Comparison of ENCODE assay signal across 9 cellular contexts in genomic region chr11:1749020-1749758, GRCh38. TPM values are rescaled to one million over a fixed set of nuclear protein-coding genes. Genes with fewer than 3 reads are reported as not detected.
DNase-seq lines count a peak whose midpoint lies in the region; ATAC-seq, FAIRE-seq and TF ChIP-seq lines count a peak whose summit lies in the region.
"Had no signal": no experiment of that assay in that cellular context is flagged by ENCODE, and none has a peak within 500 bp of the region (broad histone marks: within the 10 kb centered on the region; RNA-seq: fewer than 3 reads in every experiment).

No MANE protein-coding gene starts in this region.

- H3K4me1 ChIP-seq in ascending aorta (peaks cover 18 to 34% of the 10 kb centered on the region in 2 donors), iPS-15b (ENCODE audit: control insufficient read depth, insufficient read depth, low read length) (no peaks in the 10 kb centered on the region)

- no peak for TF ChIP-seq CTCF in ascending aorta (IDR thresholded peaks at IDR 0.05)

- no peak for FAIRE-seq in H54 (lab: Jason Lieb, UNC)

- no peak; the same call in 1 of the 2 replicates for TF ChIP-seq POLR2A in H54 (IDR thresholded peaks at IDR 0.05; ENCODE audit: low read depth, low read length)

- peak; percentile 20 for ATAC-seq in stimulated activated naive CD8-positive, alpha-beta T cell treated with anti-CD3 and anti-CD28 coated beads, Interleukin-15, Interleukin-2, amounts not matched to agents 100 U/mL and 50 U/mL, for 24 hours
- ATAC-seq in HG02610 (IDR thresholded peaks at IDR 0.05; ENCODE audit: unreplicated experiment) (no peak), GM19023 (IDR thresholded peaks at IDR 0.05; ENCODE audit: unreplicated experiment) (no peak)

- H3K9ac ChIP-seq in iPS-15b (ENCODE audit: low read depth, low read length), result no peak overlapping the region

- H3K27me3 ChIP-seq in ascending aorta (no peaks in the 10 kb centered on the region), iPS-15b (ENCODE audit: control insufficient read depth, insufficient read depth, low read length) (peaks cover 30% of the 10 kb centered on the region)

- DNase-seq in H54 (ENCODE audit: insufficient read length, low spot score) (peak; percentile 77), ascending aorta (ENCODE audit: low spot score in 2 of 2) (peak in 1 of 2 donors; percentile 77), UCSD-AML1 (lab: John Stamatoyannopoulos, UW; ENCODE audit: unreplicated experiment) (no peak)
- DNase-seq in stimulated activated naive CD8-positive, alpha-beta T cell treated with anti-CD3 and anti-CD28 coated beads, Interleukin-15, Interleukin-2, amounts not matched to agents 100 U/mL and 50 U/mL, for 24 hours, result peak; percentile 22
- no peak for DNase-seq in stimulated activated CD4-positive, alpha-beta T cell treated with anti-CD3 and anti-CD28 coated beads, Interleukin-12 subunit alpha, Interleukin-12 subunit beta, amount 100 ng/mL, for 4 hours
- DNase-seq: GOT3 had no signal

- intact Hi-C loops in ascending aorta (cut with DNase I), result loop anchor here (1.0 to 2.0 kb wide), 3 partner anchors 14 to 78 kb away; partner anchors contain the start of gene CTSD

- H3K36me3 ChIP-seq in ascending aorta (peaks cover 17 to 23% of the 10 kb centered on the region in 2 donors), iPS-15b (ENCODE audit: control insufficient read depth, insufficient read depth, low read length) (peaks cover 7% of the 10 kb centered on the region)

- H3K4me3 ChIP-seq in ascending aorta, result peak overlapping the region; percentile 68 to 80
- peak overlapping the region; percentile 54 for H3K4me3 ChIP-seq in iPS-15b (ENCODE audit: low read depth, low read length)

- peak overlapping the region; percentile 96 to 97 for H3K27ac ChIP-seq in ascending aorta

- H3K9me3 ChIP-seq in ascending aorta (no peaks in the 10 kb centered on the region), iPS-15b (ENCODE audit: control insufficient read depth, insufficient read depth, low read length) (no peaks in the 10 kb centered on the region)

RNA-seq across cellular contexts. Expression of gene IFITM10, which starts 1.2 kb away (rescaled TPM):
- 2.9 TPM for total RNA-seq in ascending aorta

RNA-seq across cellular contexts. Expression of gene CTSD, which starts 14.5 kb away (rescaled TPM):
- 777 TPM for total RNA-seq in ascending aorta

RNA-seq across cellular contexts. Expression of gene KRTAP5-6, which starts 52.2 kb away (rescaled TPM):
- total RNA-seq in ascending aorta, result not detected

Comparison
In these comparisons a context has a peak if more than half of its experiments do, and no peak if none do; other contexts are left out.
1. DNase-seq: peak in H54 (single experiment) and stimulated activated naive CD8-positive, alpha-beta T cell treated with anti-CD3 and anti-CD28 coated beads, Interleukin-15, Interleukin-2, amounts not matched to agents 100 U/mL and 50 U/mL, for 24 hours (single experiment); none in UCSD-AML1 (single experiment) and stimulated activated CD4-positive, alpha-beta T cell treated with anti-CD3 and anti-CD28 coated beads, Interleukin-12 subunit alpha, Interleukin-12 subunit beta, amount 100 ng/mL, for 4 hours (single experiment).